In the genomic region with DNA sequence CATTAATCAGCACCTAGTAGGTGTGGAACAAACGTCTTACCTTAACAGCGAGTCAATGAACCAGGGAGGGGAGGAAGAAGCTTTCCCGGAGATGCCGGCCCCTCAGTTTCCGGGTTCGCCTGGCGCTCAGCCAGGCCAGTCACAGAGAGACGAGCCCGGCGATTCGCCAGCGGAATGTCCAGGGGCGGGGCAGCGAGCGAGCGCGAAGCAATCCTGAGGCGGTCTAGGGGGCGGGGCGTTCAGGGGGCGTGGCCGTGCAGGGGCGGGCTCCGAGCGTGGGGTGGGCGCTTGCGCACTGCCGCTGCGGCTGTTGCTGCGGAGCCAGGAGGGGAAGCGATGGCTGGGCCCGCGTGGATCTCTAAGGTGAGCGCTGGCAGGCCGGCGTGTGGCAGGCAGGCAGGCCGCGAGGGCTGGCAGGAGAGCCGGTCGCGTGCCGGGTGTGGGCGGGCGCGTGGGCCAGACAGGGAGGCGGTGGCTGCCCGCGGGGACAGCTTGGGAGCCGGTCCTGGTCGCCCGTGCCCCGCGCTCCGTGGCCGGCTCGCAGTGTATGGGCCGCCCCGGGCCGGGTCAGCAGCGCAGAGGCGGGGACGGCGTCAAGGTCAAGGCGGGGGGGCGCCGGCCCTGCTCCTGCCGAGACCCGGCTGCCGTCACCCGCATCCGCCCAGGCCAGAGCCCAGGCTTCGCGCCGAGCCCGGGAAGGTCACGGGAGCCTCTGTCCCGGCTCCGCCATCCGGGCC, we compare ENCODE assay signal across 8 cellular contexts. TPM values are rescaled to one million over a fixed set of nuclear protein-coding genes. Genes with fewer than 3 reads are reported as not detected.
DNase-seq lines count a peak whose midpoint lies in the region; ATAC-seq and TF ChIP-seq lines count a peak whose summit lies in the region.

A gene (plus strand): TSS at position 295 of the 737 bp plus-strand sequence. CDS start 42 bp downstream, at position 337.

- no peaks in the 10 kb centered on the region for H3K27me3 Mint-ChIP-seq in activated B cell treated with CpG ODN at 0.5 μM for 24 hours

- DNase-seq in AG09309 (ENCODE audit: low read depth) (peak; percentile 68), NCI-H345 (lab: John Stamatoyannopoulos, UW) (peak; percentile 95), activated B cell treated with CpG ODN at 0.5 μM for 24 hours (peak; percentile 99), cardiac fibroblast (ENCODE audit: low read depth in 2 of 2) (peak; percentile 96 to 98), inferior parietal cortex (ENCODE audit: extremely low spot score) (peak; percentile 96), smooth muscle cell of the brain vasculature (ENCODE audit: low read depth, low spot score) (peak; percentile 93)

- peaks cover 21% of the 10 kb centered on the region for H3K36me3 Mint-ChIP-seq in activated B cell treated with CpG ODN at 0.5 μM for 24 hours (ENCODE audit: low read depth)

- ATAC-seq in GM19023 (IDR thresholded peaks at IDR 0.05; ENCODE audit: unreplicated experiment) (peak; percentile 80), HG03196 (IDR thresholded peaks at IDR 0.05; ENCODE audit: unreplicated experiment) (peak; percentile 85), activated B cell treated with CpG ODN at 0.5 μM for 24 hours (ENCODE audit: low read depth) (peak; percentile 97)

- H3K4me3 Mint-ChIP-seq in activated B cell treated with CpG ODN at 0.5 μM for 24 hours, result peak within 1 kb of the TSS; percentile 94

- no peaks in the 10 kb centered on the region for H3K9me3 Mint-ChIP-seq in activated B cell treated with CpG ODN at 0.5 μM for 24 hours

- H3K4me3 ChIP-seq in AG09309 (ENCODE audit: control insufficient read depth, low read depth, low read length) (peak within 1 kb of the TSS; percentile 73), cardiac fibroblast (replicated peaks in 1 of 2; ENCODE audit: low read depth in 2 of 2, low read length in 2 of 2) (peak within 1 kb of the TSS; percentile 66 to 70)

- peaks cover 46% of the 10 kb centered on the region for H3K4me1 Mint-ChIP-seq in activated B cell treated with CpG ODN at 0.5 μM for 24 hours

- intact Hi-C loops in activated B cell treated with CpG ODN at 0.5 μM for 24 hours (cut with micrococcal nuclease), result loop anchor here (1.0 to 10.0 kb wide), 6 partner anchors 18 to 1074 kb away; a partner anchor contains a TSS

- TF ChIP-seq CTCF in AG09309 (IDR thresholded peaks at IDR 0.05; ENCODE audit: control insufficient read depth, insufficient read depth, low read depth, low read length, missing control alignments), result no peak
- TF ChIP-seq CTCF in activated B cell treated with CpG ODN at 0.5 μM for 24 hours (IDR thresholded peaks at IDR 0.05), result no peak
- no peak for TF ChIP-seq CTCF in cardiac fibroblast (IDR thresholded peaks at IDR 0.05; ENCODE audit: low read depth, low read length)

- H3K27ac Mint-ChIP-seq in activated B cell treated with CpG ODN at 0.5 μM for 24 hours, result peak within 1 kb of the TSS; percentile 91

- CTCF ChIA-PET in activated B cell treated with CpG ODN at 0.5 μM for 24 hours (lab: Charles Lee), result interaction anchor here (1.1 to 3.3 kb wide), 4 partner anchors 18 to 46 kb away, joined by 3 to 18 read pairs (median 3); a partner anchor contains a TSS

- POLR2A ChIA-PET in activated B cell treated with CpG ODN at 0.5 μM for 24 hours (lab: Charles Lee), result interaction anchor here (0.6 to 4.5 kb wide), 16 partner anchors 9 to 1240 kb away, joined by 3 to 86 read pairs (median 5); a partner anchor contains a TSS

RNA-seq across cellular contexts. Expression of the gene that starts here (rescaled TPM):
- total RNA-seq in activated B cell treated with CpG ODN at 0.5 μM for 24 hours, result 111 and 124 TPM in 2 replicates

Comparison
In these comparisons a context has a peak if more than half of its experiments do, and no peak if none do; other contexts are left out.
1. Peak in every context shown above with its lines: DNase-seq, ATAC-seq and H3K4me3 ChIP-seq.